Comparison of ENCODE assay signal across 8 cellular contexts in the genomic region with DNA sequence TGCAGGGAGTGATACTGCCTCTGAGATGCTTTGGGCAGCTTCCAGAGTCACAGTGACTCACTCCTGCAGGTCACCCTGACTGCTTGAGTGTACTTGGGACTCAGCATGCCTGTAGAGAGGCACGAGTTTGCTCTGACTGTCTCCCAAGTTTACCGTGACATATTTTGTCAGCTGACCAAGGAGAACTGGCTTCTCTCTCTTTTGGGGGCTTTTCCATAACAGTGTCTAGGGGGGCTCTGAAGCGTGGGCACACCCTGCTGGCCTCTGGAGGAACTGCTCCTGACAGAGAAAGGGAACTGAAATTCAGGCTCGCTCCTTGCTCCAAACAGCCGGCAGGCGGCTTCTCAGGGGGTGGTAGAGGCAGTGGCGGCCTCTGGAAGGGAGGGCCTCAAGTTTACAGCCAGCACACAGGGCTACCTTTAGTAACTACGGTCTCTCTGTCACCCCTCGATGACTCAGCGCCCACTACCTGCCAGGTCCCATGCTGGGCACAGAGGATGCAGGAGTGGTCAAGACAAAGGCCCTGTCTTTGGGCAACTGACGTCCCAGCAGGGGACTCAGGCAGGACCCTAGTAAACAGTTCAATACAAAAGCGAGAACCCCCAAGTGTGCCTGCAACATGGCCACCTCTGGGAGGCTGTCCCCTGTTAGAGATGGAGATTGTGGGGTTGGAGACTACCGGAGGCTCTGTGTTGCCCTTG. TPM values are rescaled to one million over a fixed set of nuclear protein-coding genes. Genes with fewer than 3 reads are reported as not detected.
A peak's percentile ranks its signal among the peaks of the same experiment; 100 is the strongest.
DNase-seq lines count a peak whose midpoint lies in the region; ATAC-seq and TF ChIP-seq lines count a peak whose summit lies in the region.

No MANE protein-coding gene starts in this region.

- H2AFZ ChIP-seq in SK-N-SH (ENCODE audit: low read depth) = no peak overlapping the region

- no peaks in the 10 kb centered on the region for H3K9me3 ChIP-seq in SK-N-SH

- H3K9ac ChIP-seq in SK-N-SH = no peak overlapping the region

- H3K4me3 ChIP-seq in SK-N-SH (ENCODE audit: low read depth in 2 of 2, low read length in 1 of 2) (no peak overlapping the region), foreskin fibroblast (ENCODE audit: low read depth in 1 of 2, low read length in 2 of 2) (no peak overlapping the region)

- no peak overlapping the region for H3K4me2 ChIP-seq in SK-N-SH

- POLR2A ChIA-PET in SK-N-SH (lab: Yijun Ruan, JAX) = no interaction called here

- H3K27me3 ChIP-seq in SK-N-SH (ENCODE audit: insufficient read depth) = peaks cover 11% of the 10 kb centered on the region

- H4K20me1 ChIP-seq in SK-N-SH (ENCODE audit: insufficient read depth) = no peaks in the 10 kb centered on the region

- no peaks in the 10 kb centered on the region for H3K9me2 ChIP-seq in SK-N-SH

- TF ChIP-seq CTCF in SK-N-SH (IDR thresholded peaks at IDR 0.05) = peak; percentile 75
- peak; percentile 66 for TF ChIP-seq CTCF in foreskin fibroblast (IDR thresholded peaks at IDR 0.05; ENCODE audit: low read depth, low read length)

- H3K36me3 ChIP-seq in SK-N-SH (replicated peaks in 1 of 2; ENCODE audit: control insufficient read depth in 1 of 2, insufficient read depth in 2 of 2, low read length in 1 of 2) = no peaks in the 10 kb centered on the region

- H3F3A ChIP-seq in SK-N-SH (replicated peaks; ENCODE audit: insufficient read depth) = no peaks in the 10 kb centered on the region

- no peak for TF ChIP-seq EP300 in SK-N-SH (IDR thresholded peaks at IDR 0.05; ENCODE audit: borderline replicate concordance in 1 of 2, low read depth in 1 of 2, low read length in 1 of 2)

- 21% methylated on average over 7 of the region's 13 CpGs for WGBS in SK-N-SH (ENCODE audit: low lambda C conversion rate)

- no peak overlapping the region for H3K27ac ChIP-seq in SK-N-SH (ENCODE audit: low read depth in 2 of 2, low read length in 1 of 2)

- peak; percentile 57 for TF ChIP-seq RAD21 in SK-N-SH (IDR thresholded peaks at IDR 0.05; ENCODE audit: low read length)

- CTCF ChIA-PET in SK-N-SH (lab: Yijun Ruan, JAX) = interaction anchor here (1.0 to 5.8 kb wide), 11 partner anchors 9 to 280 kb away, joined by 3 to 71 read pairs (median 6); a partner anchor contains a TSS

- no peaks in the 10 kb centered on the region for H3K79me2 ChIP-seq in SK-N-SH (ENCODE audit: insufficient read depth)

- ATAC-seq in GM21360 (IDR thresholded peaks at IDR 0.05; ENCODE audit: unreplicated experiment) (peak; percentile 91), HG03469 (IDR thresholded peaks at IDR 0.05; ENCODE audit: unreplicated experiment) (peak; percentile 66)

- peaks cover 0 to 14% of the 10 kb centered on the region in 2 experiments; a peak in 1 of 4 replicates for H3K4me1 ChIP-seq in SK-N-SH (ENCODE audit: control insufficient read depth in 1 of 2, insufficient read depth in 2 of 2, low read depth in 1 of 2, low read length in 1 of 2)

- DNase-seq in DMS53 (lab: John Stamatoyannopoulos, UW) (peak; percentile 33), DMS53 treated with DMSO at 0.1 percent for 48 hours (lab: John Stamatoyannopoulos, UW; ENCODE audit: unreplicated experiment) (no peak), SK-N-SH (peak; percentile 77), foreskin fibroblast (peak; percentile 52 to 74), NCI-H226 (no peak)
- DNase-seq in stimulated activated CD8-positive, alpha-beta memory T cell treated with anti-CD3 and anti-CD28 coated beads, Interleukin-4, amount 100 ng/mL, for 48 hours = peak; percentile 35

TF ChIP-seq in SK-N-SH, 30 proteins besides CTCF, POLR2A, EP300 and RAD21:
- no peak for TF ChIP-seq JUND (IDR thresholded peaks at IDR 0.05)
- TF ChIP-seq, protein P1, sequence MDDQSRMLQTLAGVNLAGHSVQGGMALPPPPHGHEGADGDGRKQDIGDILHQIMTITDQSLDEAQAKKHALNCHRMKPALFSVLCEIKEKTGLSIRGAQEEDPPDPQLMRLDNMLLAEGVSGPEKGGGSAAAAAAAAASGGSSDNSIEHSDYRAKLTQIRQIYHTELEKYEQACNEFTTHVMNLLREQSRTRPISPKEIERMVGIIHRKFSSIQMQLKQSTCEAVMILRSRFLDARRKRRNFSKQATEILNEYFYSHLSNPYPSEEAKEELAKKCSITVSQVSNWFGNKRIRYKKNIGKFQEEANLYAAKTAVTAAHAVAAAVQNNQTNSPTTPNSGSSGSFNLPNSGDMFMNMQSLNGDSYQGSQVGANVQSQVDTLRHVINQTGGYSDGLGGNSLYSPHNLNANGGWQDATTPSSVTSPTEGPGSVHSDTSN (IDR thresholded peaks at IDR 0.05) = no peak
- no peak for TF ChIP-seq TCF12 (IDR thresholded peaks at IDR 0.05)
- no peak for TF ChIP-seq SIN3A (IDR thresholded peaks at IDR 0.05; ENCODE audit: borderline replicate concordance, low read depth, low read length)
- no peak for TF ChIP-seq EZH2phosphoT487 (IDR thresholded peaks at IDR 0.05; ENCODE audit: borderline replicate concordance, low read depth)
- TF ChIP-seq SMC3 (IDR thresholded peaks at IDR 0.05; ENCODE audit: low read depth, low read length) = peak; percentile 35; the same call in 1 of the 2 replicates
TF ChIP-seq in SK-N-SH: peak in this region for 1.

RNA-seq across cellular contexts. Expression of a gene that starts 17.8 kb away (rescaled TPM):
- polyA plus RNA-seq in SK-N-SH (2012; rRNA removed) = 10.3 and 10.6 TPM in 2 replicates
- polyA plus RNA-seq in SK-N-SH (2012; cell fraction: cytosol; rRNA removed) = 5.9 and 7.3 TPM in 2 replicates
- polyA plus RNA-seq in SK-N-SH (2012; cell fraction: nucleus; rRNA removed) = 18.4 and 23.2 TPM in 2 replicates

Comparison
In these comparisons a context has a peak if more than half of its experiments do, and no peak if none do; other contexts are left out.
1. DNase-seq: peak in DMS53 (single experiment), SK-N-SH (single experiment), foreskin fibroblast (2 of 2) and stimulated activated CD8-positive, alpha-beta memory T cell treated with anti-CD3 and anti-CD28 coated beads, Interleukin-4, amount 100 ng/mL, for 48 hours (single experiment); none in DMS53 treated with DMSO at 0.1 percent for 48 hours (single experiment) and NCI-H226 (single experiment).